In the genomic region with DNA sequence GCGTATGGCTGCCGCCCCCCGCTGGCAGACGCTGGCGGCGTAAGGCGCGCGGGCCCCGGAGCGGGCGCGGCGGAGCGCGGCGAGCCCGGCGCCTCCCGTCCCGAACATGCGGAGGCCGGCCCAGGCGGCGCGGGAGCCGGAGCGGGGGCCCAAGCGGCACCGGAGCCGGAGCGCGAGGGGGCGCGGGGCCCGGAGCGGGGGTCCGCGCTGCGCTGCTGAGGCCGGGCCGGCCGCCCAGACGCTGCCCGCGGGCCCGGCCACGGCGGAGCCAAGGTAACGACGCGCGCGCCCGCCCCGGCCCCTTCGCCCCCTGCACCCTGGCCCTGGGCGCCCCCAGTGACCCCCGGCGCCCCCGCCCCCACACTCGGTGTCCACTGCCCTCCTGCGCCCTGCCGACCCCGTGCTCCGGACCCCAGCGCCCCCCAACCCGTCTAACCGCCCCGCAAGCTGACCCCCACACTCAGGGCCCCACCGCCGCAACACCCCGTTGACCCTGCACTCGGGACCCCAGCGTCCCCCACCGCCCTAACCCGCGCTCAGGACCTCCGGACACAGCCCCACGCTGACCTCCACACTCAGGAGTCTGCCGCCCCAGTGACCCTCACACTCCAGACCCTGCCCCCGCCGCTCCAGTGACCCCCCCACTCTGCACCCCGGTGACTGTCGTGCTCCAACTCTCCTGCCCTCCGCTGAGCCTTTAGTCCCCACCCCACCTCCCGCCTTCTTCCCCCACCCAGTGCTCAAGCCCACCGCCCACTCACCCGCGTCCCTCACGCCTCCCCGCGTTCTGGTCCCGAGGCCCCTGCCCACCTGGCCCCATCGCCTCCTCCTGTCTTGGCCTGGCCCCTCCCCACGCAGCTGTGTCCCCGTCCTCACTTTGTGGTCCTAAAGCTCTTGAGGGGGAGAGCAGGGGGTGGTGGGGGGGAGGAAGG, we compare ENCODE assay signal across 8 cellular contexts. TPM values are rescaled to one million over a fixed set of nuclear protein-coding genes. Genes with fewer than 3 reads are reported as not detected.
A peak's percentile ranks its signal among the peaks of the same experiment; 100 is the strongest.
DNase-seq lines count a peak whose midpoint lies in the region; ATAC-seq, FAIRE-seq and TF ChIP-seq lines count a peak whose summit lies in the region.
"Had no signal": no experiment of that assay in that cellular context is flagged by ENCODE, and none has a peak within 500 bp of the region (broad histone marks: within the 10 kb centered on the region; RNA-seq: fewer than 3 reads in every experiment).

A gene (plus strand): TSS at position 27 of the 932 bp plus-strand sequence. CDS start 28,601 bp downstream, outside the sequence.

- intact Hi-C loops in kidney (cut with DNase I) = no loop called here
- intact Hi-C loops in stomach (cut with DNase I; ENCODE audit: low total_unique reads) = no loop called here

- TF ChIP-seq POLR2A in GM19099 (IDR thresholded peaks at IDR 0.05; ENCODE audit: extremely low read depth, insufficient read length, low read depth) (peak; percentile 46), stomach (IDR thresholded peaks at IDR 0.05) (no peak)

- in situ Hi-C loops in astrocyte of the spinal cord (cut with HindIII; ENCODE audit: low sequenced_read_pairs) = no loop called here

- peak within 1 kb of the TSS; percentile 74 for H3K9ac ChIP-seq in KMS-11
- H3K9ac ChIP-seq in kidney (ENCODE audit: low read length in 2 of 2) = peak within 1 kb of the TSS; percentile 30 to 91

- peak within 1 kb of the TSS; percentile 85 for H3K27ac ChIP-seq in KMS-11
- peak within 1 kb of the TSS; percentile 95 to 99 for H3K27ac ChIP-seq in kidney (ENCODE audit: low read depth in 2 of 2, low read length in 2 of 2)
- H3K27ac ChIP-seq in stomach = peak within 1 kb of the TSS; percentile 93 to 99 (median 97)

- no peak for FAIRE-seq in kidney (lab: Jason Lieb, UNC)
- FAIRE-seq: islet of Langerhans had no signal

- no peak for ATAC-seq in HG03565 (IDR thresholded peaks at IDR 0.05; ENCODE audit: unreplicated experiment)

- DNase-seq in astrocyte of the spinal cord (ENCODE audit: low read depth, low spot score) (no peak), kidney (peak; percentile 91), stomach (no peak), LoVo (ENCODE audit: low spot score) (no peak)

- WGBS in stomach, 5 donors = 0 to 1% (median 0%) methylated on average over 17 to 97 of the region's 97 CpGs

- H3K27me3 ChIP-seq in KMS-11 (ENCODE audit: insufficient read depth, low read depth) (no peaks in the 10 kb centered on the region), stomach (no peaks in the 10 kb centered on the region)

- peak within 1 kb of the TSS; percentile 88 for H3K4me2 ChIP-seq in KMS-11

- peaks cover 14% of the 10 kb centered on the region for H3K4me1 ChIP-seq in KMS-11 (ENCODE audit: low read depth, poor library complexity, severe bottlenecking)
- H3K4me1 ChIP-seq in kidney (ENCODE audit: control insufficient read depth in 1 of 2, insufficient read depth in 1 of 2, low read depth in 1 of 2, low read length in 2 of 2) = peaks cover 0 to 8% of the 10 kb centered on the region in 2 donors
- H3K4me1 ChIP-seq in stomach = peaks cover 29 to 50% (median 46%) of the 10 kb centered on the region in 4 donors

- H3K9me3 ChIP-seq in kidney (ENCODE audit: control insufficient read depth in 1 of 2, low read length in 2 of 2) (no peaks in the 10 kb centered on the region), stomach (no peaks in the 10 kb centered on the region)

- H4K20me1 ChIP-seq in KMS-11 (ENCODE audit: insufficient read depth) = peaks cover 9% of the 10 kb centered on the region; the same call in 1 of the 2 replicates

- H3K36me3 ChIP-seq in KMS-11 (ENCODE audit: insufficient read depth) (no peaks in the 10 kb centered on the region), kidney (ENCODE audit: control insufficient read depth in 1 of 2, insufficient read depth in 2 of 2, low read length in 2 of 2) (no peaks in the 10 kb centered on the region), stomach (no peaks in the 10 kb centered on the region)

- peak within 1 kb of the TSS; percentile 75 for H2AFZ ChIP-seq in KMS-11 (ENCODE audit: low read depth)

- no peak for TF ChIP-seq EP300 in stomach (IDR thresholded peaks at IDR 0.05)

- H3K4me3 ChIP-seq in KMS-11 (IDR thresholded peaks at IDR 0.05; ENCODE audit: insufficient read depth, low read depth, low read length) (no peak within 1 kb of the TSS), astrocyte of the spinal cord (ENCODE audit: low read depth, low read length) (peak within 1 kb of the TSS; percentile 63), kidney (ENCODE audit: low read length in 2 of 2) (peak within 1 kb of the TSS; percentile 80 to 85), stomach (peak within 1 kb of the TSS; percentile 73 to 90 (median 82))

- no peak for TF ChIP-seq CTCF in KMS-11 (conservative IDR thresholded peaks at IDR 0.05; ENCODE audit: low read depth, low read length)
- no peak for TF ChIP-seq CTCF in astrocyte of the spinal cord (IDR thresholded peaks at IDR 0.05; ENCODE audit: low read depth, low read length)
- no peak for TF ChIP-seq CTCF in kidney (IDR thresholded peaks at IDR 0.05; ENCODE audit: borderline replicate concordance, extremely low read depth, insufficient read depth)
- TF ChIP-seq CTCF in stomach (IDR thresholded peaks at IDR 0.05) = peak in 1 of 7 experiments; percentile 45

- peaks cover 41% of the 10 kb centered on the region for H3K79me2 ChIP-seq in KMS-11 (ENCODE audit: insufficient read depth, low read depth)

RNA-seq across cellular contexts. Expression of the gene that starts here (rescaled TPM):
- total RNA-seq in kidney (66.2 TPM), stomach (100 to 1,000 TPM in 3 of 5 donors, 10 to 100 TPM in 2; 35.8 to 210 (median 106) TPM)
- polyA plus RNA-seq in kidney (ENCODE audit: insufficient read depth, low read depth, low replicate concordance) (33.1 TPM), stomach (10 to 100 TPM; 30.2 to 44.9 (median 37.3) TPM)
